8 cellular contexts compared by ENCODE assay signal in genomic region chr2:32010670-32011565, GRCh38. TPM values are rescaled to one million over a fixed set of nuclear protein-coding genes. Genes with fewer than 3 reads are reported as not detected.
DNase-seq lines count a peak whose midpoint lies in the region; ATAC-seq and TF ChIP-seq lines count a peak whose summit lies in the region.

MEMO1 (minus strand) TSS chr2:32011008; CDS start chr2:32010247, 761 bp downstream.

- H3K27ac Mint-ChIP-seq in activated naive CD4-positive, alpha-beta T cell treated with anti-CD3 and anti-CD28 coated beads, Interleukin-2, amount 50 U/mL, for 72 hours, result peak within 1 kb of the TSS; percentile 88 to 92

- peaks cover 8 to 11% of the 10 kb centered on the region in 2 donors for H3K36me3 Mint-ChIP-seq in activated naive CD4-positive, alpha-beta T cell treated with anti-CD3 and anti-CD28 coated beads, Interleukin-2, amount 50 U/mL, for 72 hours

- DNase-seq in GM12865 (ENCODE audit: low read depth) (peak; percentile 98), NCI-H1105 (lab: John Stamatoyannopoulos, UW) (peak; percentile 90), SKM-1 (lab: John Stamatoyannopoulos, UW; ENCODE audit: unreplicated experiment) (peak; percentile 94), glomerular visceral epithelial cell (ENCODE audit: extremely low spot score) (peak; percentile 91), omental fat pad (ENCODE audit: low spot score) (peak; percentile 80)
- DNase-seq in activated naive CD4-positive, alpha-beta T cell treated with anti-CD3 and anti-CD28 coated beads, Interleukin-2, amount 50 U/mL, for 72 hours (ENCODE audit: low spot score in 2 of 2), result peak; percentile 91 to 92

- H3K27ac ChIP-seq in temporal lobe (ENCODE audit: low read depth, low read length), result peak within 1 kb of the TSS; percentile 92

- H3K9me3 Mint-ChIP-seq in activated naive CD4-positive, alpha-beta T cell treated with anti-CD3 and anti-CD28 coated beads, Interleukin-2, amount 50 U/mL, for 72 hours, result peaks cover 0 to 5% of the 10 kb centered on the region in 2 donors

- ATAC-seq in HG02642 (IDR thresholded peaks at IDR 0.05; ENCODE audit: poor library complexity, unreplicated experiment) (peak; percentile 66), omental fat pad (ENCODE audit: low FRiP score) (peak; percentile 95)
- peak; percentile 77 to 82 for ATAC-seq in activated naive CD4-positive, alpha-beta T cell treated with anti-CD3 and anti-CD28 coated beads, Interleukin-2, amount 50 U/mL, for 72 hours

- peak within 1 kb of the TSS; percentile 97 for H3K4me3 ChIP-seq in GM12865 (ENCODE audit: low read depth, low read length)

- TF ChIP-seq CTCF in GM12865 (IDR thresholded peaks at IDR 0.05; ENCODE audit: insufficient read depth, low read depth, low read length, missing control alignments), result no peak
- no peak for TF ChIP-seq CTCF in omental fat pad (IDR thresholded peaks at IDR 0.05)

RNA-seq across cellular contexts. Expression of gene MEMO1, which starts in this region (rescaled TPM):
- total RNA-seq in activated naive CD4-positive, alpha-beta T cell treated with anti-CD3 and anti-CD28 coated beads, Interleukin-2, amount 50 U/mL, for 72 hours, result 10 to 100 TPM; 51.0 to 56.6 TPM
- total RNA-seq in omental fat pad (10 to 100 TPM; 14.7 to 26.2 (median 21.7) TPM), temporal lobe (50.4 TPM)

Comparison
In these comparisons a context has a peak if more than half of its experiments do, and no peak if none do; other contexts are left out.
1. Peak in every context shown above with its lines: DNase-seq, ATAC-seq, H3K4me3 ChIP-seq and H3K27ac ChIP-seq.